2 cellular contexts compared by ENCODE assay signal in the genomic region with DNA sequence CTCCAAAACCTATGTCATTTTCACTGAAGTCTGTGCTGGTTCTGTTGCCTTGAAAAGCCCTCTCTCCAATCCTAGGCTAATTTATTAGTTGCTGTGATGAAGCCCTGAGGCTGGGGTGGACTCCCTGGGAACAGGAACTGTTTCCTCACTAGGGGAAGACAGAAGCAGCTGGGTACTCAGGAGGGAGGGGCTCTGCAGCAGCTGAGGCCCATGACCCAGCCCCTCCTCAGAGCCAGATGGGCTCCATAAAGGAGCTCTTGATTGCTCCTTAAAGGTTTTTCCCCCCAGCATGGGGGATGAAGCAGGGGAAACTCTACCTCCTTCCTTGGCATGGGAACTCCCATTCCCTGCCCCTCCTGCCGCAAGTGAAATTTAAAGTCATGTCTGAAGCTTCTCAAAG.
TF ChIP-seq lines count a peak whose summit lies in the region.

No MANE protein-coding gene starts in this region.

TF ChIP-seq in SK-N-SH, 30 proteins besides CTCF, POLR2A, EP300 and RAD21 (continued from another document):
- TF ChIP-seq ZBTB33 (IDR thresholded peaks at IDR 0.05; ENCODE audit: borderline replicate concordance, low read depth) (no peak), ELF1 (IDR thresholded peaks at IDR 0.05) (no peak), GATA2 (CRISPR knock-in tag; IDR thresholded peaks at IDR 0.05) (no peak)
- TF ChIP-seq, protein P1, sequence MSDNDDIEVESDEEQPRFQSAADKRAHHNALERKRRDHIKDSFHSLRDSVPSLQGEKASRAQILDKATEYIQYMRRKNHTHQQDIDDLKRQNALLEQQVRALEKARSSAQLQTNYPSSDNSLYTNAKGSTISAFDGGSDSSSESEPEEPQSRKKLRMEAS (IDR thresholded peaks at IDR 0.05; ENCODE audit: low read depth) = no peak

TF ChIP-seq in SK-N-SH treated with all-trans-retinoic acid at 6 μM for 48 hours, 23 proteins besides CTCF, POLR2A, EP300 and RAD21 (continued from another document):
- TF ChIP-seq CREB5 (CRISPR knock-in tag; IDR thresholded peaks at IDR 0.05; ENCODE audit: low read depth) (no peak), BACH2 (CRISPR knock-in tag; IDR thresholded peaks at IDR 0.05; ENCODE audit: borderline replicate concordance) (no peak), PPARA (CRISPR knock-in tag; IDR thresholded peaks at IDR 0.05; ENCODE audit: borderline replicate concordance) (no peak), SNAI2 (CRISPR knock-in tag; IDR thresholded peaks at IDR 0.05) (no peak), ZNF565 (CRISPR knock-in tag; conservative IDR thresholded peaks at IDR 0.05; ENCODE audit: low read depth) (no peak), ZNF8 (CRISPR knock-in tag; IDR thresholded peaks at IDR 0.05) (no peak), ZFP30 (CRISPR knock-in tag; IDR thresholded peaks at IDR 0.05) (no peak), RARB (CRISPR knock-in tag; IDR thresholded peaks at IDR 0.05) (no peak), OSR1 (CRISPR knock-in tag; IDR thresholded peaks at IDR 0.05) (no peak), TCF4 (CRISPR knock-in tag; IDR thresholded peaks at IDR 0.05; ENCODE audit: borderline replicate concordance) (no peak)
TF ChIP-seq in SK-N-SH treated with all-trans-retinoic acid at 6 μM for 48 hours: peak in this region for 0.
